18 cellular contexts compared by ENCODE assay signal in genomic region chr4:153215976-153216375, GRCh38.
"Had no signal": no experiment of that assay in that cellular context is flagged by ENCODE, and none has a peak within 500 bp of the region (broad histone marks: within the 10 kb centered on the region; RNA-seq: fewer than 3 reads in every experiment).

No MANE protein-coding gene starts in this region.

- H3K4me3 ChIP-seq: coronary artery, skin epidermis, tibial artery had no signal

- H3K27ac Mint-ChIP-seq: activated naive CD8-positive, alpha-beta T cell; activated T-cell treated with anti-CD3 and anti-CD28 coated beads, Interleukin-2, amount 50 U/mL, for 24 hours; activated T-helper 2 cell treated with anti-CD3 and anti-CD28 coated beads, Interferon-gamma antibody, Interleukin-2, Interleukin-4, amounts not matched to agents 10 μg/mL and 5 μg/mL and 100 μg/mL, durations not matched to agents 14 hours and 24 hours and 36 hours; natural killer cell; stimulated activated naive CD8-positive, alpha-beta T cell treated with anti-CD3 and anti-CD28 coated beads, Interleukin-15, amount 100 ng/mL, for 72 hours had no signal

- H3K4me1 Mint-ChIP-seq: natural killer cell had no signal

- H3K27me3 Mint-ChIP-seq: activated naive CD8-positive, alpha-beta T cell had no signal

- H3K36me3 Mint-ChIP-seq: activated naive CD8-positive, alpha-beta T cell; natural killer cell had no signal

- H3K4me3 Mint-ChIP-seq: activated naive CD8-positive, alpha-beta T cell; activated T-cell treated with anti-CD3 and anti-CD28 coated beads, Interleukin-2, amount 50 U/mL, for 24 hours; natural killer cell; stimulated activated naive CD8-positive, alpha-beta T cell treated with anti-CD3 and anti-CD28 coated beads, Interleukin-15, amount 100 ng/mL, for 72 hours had no signal

- DNase-seq: activated CD8-positive, alpha-beta memory T cell treated with anti-CD3 and anti-CD28 coated beads for 24 hours; activated CD8-positive, alpha-beta memory T cell treated with anti-CD3 and anti-CD28 coated beads, Interleukin-2, amount 50 U/mL, for 4 hours; activated naive CD4-positive, alpha-beta T cell; activated T-cell treated with anti-CD3 and anti-CD28 coated beads, Interleukin-2, amount 50 U/mL, for 24 hours; hypothalamus; left ventricle myocardium superior; mammary epithelial cell; midbrain; natural killer cell; right cardiac atrium; stimulated activated CD4-positive, alpha-beta T cell treated with anti-CD3 and anti-CD28 coated beads, Interleukin-1b, Interleukin-23, amount 100 ng/mL, for 48 hours; stimulated activated naive CD8-positive, alpha-beta T cell treated with anti-CD3 and anti-CD28 coated beads, Interleukin-15, amount 100 ng/mL, for 72 hours; T-helper 1 cell; tibial artery had no signal

- H3K9me3 Mint-ChIP-seq: activated T-cell treated with anti-CD3 and anti-CD28 coated beads, Interleukin-2, amount 50 U/mL, for 24 hours; activated T-helper 2 cell treated with anti-CD3 and anti-CD28 coated beads, Interferon-gamma antibody, Interleukin-2, Interleukin-4, amounts not matched to agents 10 μg/mL and 5 μg/mL and 100 μg/mL, durations not matched to agents 14 hours and 24 hours and 36 hours; natural killer cell; stimulated activated naive CD8-positive, alpha-beta T cell treated with anti-CD3 and anti-CD28 coated beads, Interleukin-15, amount 100 ng/mL, for 72 hours had no signal
